ENCODE assay signal across 18 cellular contexts in genomic region chr3:191686626-191687025, GRCh38.
"Had no signal": no experiment of that assay in that cellular context is flagged by ENCODE, and none has a peak within 500 bp of the region (broad histone marks: within the 10 kb centered on the region; RNA-seq: fewer than 3 reads in every experiment).

No MANE protein-coding gene starts in this region.

- H3K4me1 ChIP-seq: colonic mucosa, gastrocnemius medialis, lower lobe of right lung, psoas muscle, sigmoid colon, suprapubic skin had no signal

- H3K9me3 ChIP-seq: colonic mucosa, gastrocnemius medialis, heart right ventricle, lower lobe of right lung, neutrophil, psoas muscle, sigmoid colon, suprapubic skin, thyroid gland had no signal

- H3K27ac ChIP-seq: colonic mucosa, gastrocnemius medialis, heart right ventricle, lower lobe of right lung, neutrophil, psoas muscle, sigmoid colon, suprapubic skin, thyroid gland had no signal

- H3K36me3 ChIP-seq: colonic mucosa, gastrocnemius medialis, heart right ventricle, lower lobe of right lung, neutrophil, sigmoid colon, suprapubic skin, thyroid gland had no signal

- FAIRE-seq: islet of Langerhans, small intestine, urothelium cell line had no signal

- DNase-seq: colonic mucosa; effector CD8-positive, alpha-beta T cell; gastrocnemius medialis; heart right ventricle; hypothalamus; lower lobe of right lung; naive thymus-derived CD8-positive, alpha-beta T cell; psoas muscle; retina; sigmoid colon; small intestine; stimulated activated CD4-positive, alpha-beta T cell treated with anti-CD3 and anti-CD28 coated beads, Interleukin-2, amount 100 ng/mL, for 48 hours; stimulated activated naive CD4-positive, alpha-beta T cell treated with Interleukin-2 at 50 U/mL for 16 hours; thyroid gland had no signal

- H3K4me3 ChIP-seq: colonic mucosa, gastrocnemius medialis, heart right ventricle, lower lobe of right lung, psoas muscle, sigmoid colon, suprapubic skin, thyroid gland had no signal

- H3K27me3 ChIP-seq: colonic mucosa, gastrocnemius medialis, heart right ventricle, neutrophil, sigmoid colon, suprapubic skin, thyroid gland had no signal
